In genomic region chr1:3895279-3895950, GRCh38 we compare ENCODE assay signal across 9 cellular contexts.
"Had no signal": no experiment of that assay in that cellular context is flagged by ENCODE, and none has a peak within 500 bp of the region (broad histone marks: within the 10 kb centered on the region; RNA-seq: fewer than 3 reads in every experiment).

No MANE protein-coding gene starts in this region.

- H3K27ac ChIP-seq: epithelial cell of prostate, pancreas, tibial artery had no signal

- H3K9me3 ChIP-seq: mucosa of descending colon, pancreas had no signal

- DNase-seq: anterior cingulate cortex; effector memory CD8-positive, alpha-beta T cell; left colon; SW 1271; tibial artery had no signal

- H3K27me3 ChIP-seq: pancreas, tibial artery had no signal

- H3K4me3 ChIP-seq: mucosa of descending colon, pancreas, tibial artery had no signal

- ATAC-seq: activated naive CD4-positive, alpha-beta T cell treated with anti-CD3 and anti-CD28 coated beads, Interleukin-2, amount 50 U/mL, for 72 hours; effector memory CD8-positive, alpha-beta T cell; left colon; mucosa of descending colon; pancreas had no signal
